In the genomic region with DNA sequence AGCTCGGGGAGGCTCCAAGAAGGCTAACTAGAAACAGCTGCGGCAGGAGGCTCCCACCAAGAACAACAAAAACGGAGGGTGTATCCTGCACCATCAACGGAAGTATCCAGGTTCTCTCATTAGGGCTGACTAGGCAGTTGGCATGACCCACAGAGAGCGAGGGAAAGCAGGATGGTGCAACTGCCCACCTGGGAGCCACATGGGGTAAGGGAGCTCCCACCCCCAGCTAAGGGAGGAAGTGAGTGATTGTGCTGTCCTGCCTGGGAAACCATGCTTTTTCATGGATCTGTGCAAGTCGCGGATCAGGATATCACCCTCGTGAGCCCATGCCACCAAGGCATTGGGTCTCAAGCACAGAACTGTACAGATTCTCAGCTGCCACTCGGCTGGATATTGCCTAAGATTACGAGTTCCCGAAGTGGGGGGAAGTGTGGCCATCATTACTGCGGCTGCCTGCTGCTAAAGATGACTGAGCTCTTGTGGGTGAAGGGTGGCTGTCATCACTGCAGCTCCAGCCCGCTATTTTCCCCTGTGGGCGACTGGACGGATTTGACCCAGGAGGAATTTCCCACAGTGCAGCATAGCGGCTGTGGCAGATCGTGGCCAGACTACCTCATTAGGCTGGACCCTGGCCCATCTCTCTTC, we compare ENCODE assay signal across 26 cellular contexts.
DNase-seq lines count a peak whose midpoint lies in the region; ATAC-seq, FAIRE-seq and TF ChIP-seq lines count a peak whose summit lies in the region.
"Had no signal": no experiment of that assay in that cellular context is flagged by ENCODE, and none has a peak within 500 bp of the region (broad histone marks: within the 10 kb centered on the region; RNA-seq: fewer than 3 reads in every experiment).

No MANE protein-coding gene starts in this region.

- H3K23ac ChIP-seq in H1 (ENCODE audit: insufficient read length): no peak overlapping the region
- no peak overlapping the region for H3K23ac ChIP-seq in mesendoderm (ENCODE audit: low read length)

- H2BK12ac ChIP-seq in H1 (ENCODE audit: low read depth, low read length): no peak overlapping the region

- H3K9ac ChIP-seq in H1 (replicated peaks in 1 of 4; ENCODE audit: extremely low read depth in 1 of 4, low read depth in 3 of 4, low read length in 3 of 4) (no peak overlapping the region), mesendoderm (ENCODE audit: low read length) (no peak overlapping the region)
- H3K9ac ChIP-seq: BLaER1 treated with 17β-estradiol and CSF1 and Interleukin-3, amounts not matched to agents 10 nM and 100 nM had no signal

- H3K4me2 ChIP-seq in A549: peak overlapping the region; percentile 28; the same call in 1 of the 3 replicates
- H3K4me2 ChIP-seq in H1 (ENCODE audit: insufficient read depth in 1 of 2, low read depth in 2 of 2, low read length in 2 of 2): no peak overlapping the region
- H3K4me2 ChIP-seq in mesendoderm (ENCODE audit: low read length): no peak overlapping the region
- H3K4me2 ChIP-seq: BLaER1 treated with 17β-estradiol and CSF1 and Interleukin-3, amounts not matched to agents 10 nM and 100 nM had no signal

- peak overlapping the region; percentile 36 for H4K91ac ChIP-seq in H1 (replicated peaks; ENCODE audit: insufficient read length, low read length)

- H3K27ac ChIP-seq in A549 (no peak overlapping the region), H1 (ENCODE audit: low read depth, low read length) (no peak overlapping the region), mesendoderm (ENCODE audit: low read depth, low read length) (no peak overlapping the region)
- H3K27ac ChIP-seq: BLaER1 treated with 17β-estradiol and CSF1 and Interleukin-3, amounts not matched to agents 10 nM and 100 nM; uterus had no signal

- H2BK5ac ChIP-seq in H1 (ENCODE audit: low read depth, low read length): 0 out of 2 replicates have a peak overlapping the region, but pooled peaks have one; percentile 8
- H2BK5ac ChIP-seq in mesendoderm (ENCODE audit: low read length): no peak overlapping the region

- no peak overlapping the region for H3K4ac ChIP-seq in H1 (replicated peaks; ENCODE audit: insufficient read length, low read depth, low read length)
- no peak overlapping the region for H3K4ac ChIP-seq in mesendoderm (ENCODE audit: low read depth, low read length)

- WGBS in A549 (ENCODE audit: missing lambda C conversion rate): 26% methylated on average over 10 of the region's 17 CpGs
- WGBS in H1 (ENCODE audit: extremely low coverage in 1 of 2, insufficient coverage in 1 of 2, insufficient read length in 1 of 2, insufficient replicate concordance in 2 of 2, low coverage in 1 of 2, low lambda C conversion rate in 2 of 2, missing lambda C conversion rate in 1 of 2), 2 experiments: 97% methylated on average over 16 of the region's 17 CpGs; no CpG with 5 or more reads in 1 of the 2 experiments
- WGBS in mesendoderm (ENCODE audit: extremely low coverage, insufficient coverage, low lambda C conversion rate): no CpG with 5 or more reads among the region's 17 CpGs

- H3K27me3 ChIP-seq in H1 (replicated peaks in 1 of 4; ENCODE audit: control insufficient read depth in 3 of 4, extremely low read depth in 1 of 4, insufficient read depth in 3 of 4, low read length in 3 of 4) (peaks cover 0 to 8% (median 1%) of the 10 kb centered on the region in 4 experiments; a peak in 3 of 7 replicates), mesendoderm (ENCODE audit: insufficient read depth, low read length, poor library complexity) (no peaks in the 10 kb centered on the region)
- H3K27me3 ChIP-seq: BLaER1 treated with 17β-estradiol and CSF1 and Interleukin-3, amounts not matched to agents 10 nM and 100 nM; uterus had no signal

- no peaks in the 10 kb centered on the region for H3K4me1 ChIP-seq in A549
- H3K4me1 ChIP-seq in H1 (replicated peaks in 1 of 4; ENCODE audit: control insufficient read depth in 3 of 4, insufficient read depth in 4 of 4, low read length in 3 of 4): peaks cover 0 to 5% (median 0%) of the 10 kb centered on the region in 4 experiments; a peak in 2 of 7 replicates
- no peaks in the 10 kb centered on the region for H3K4me1 ChIP-seq in mesendoderm (ENCODE audit: control insufficient read depth, low read depth, low read length)
- H3K4me1 ChIP-seq: BLaER1 treated with 17β-estradiol and CSF1 and Interleukin-3, amounts not matched to agents 10 nM and 100 nM; uterus had no signal

- H4K5ac ChIP-seq in H1 (ENCODE audit: insufficient read length, low read depth, low read length) (no peak overlapping the region), mesendoderm (ENCODE audit: low read length) (no peak overlapping the region)

- H4K20me1 ChIP-seq in H1 (replicated peaks in 1 of 2; ENCODE audit: control insufficient read depth in 1 of 2, insufficient read depth in 2 of 2, low read length in 2 of 2): no peaks in the 10 kb centered on the region
- H4K20me1 ChIP-seq: BLaER1 treated with 17β-estradiol and CSF1 and Interleukin-3, amounts not matched to agents 10 nM and 100 nM had no signal

- TF ChIP-seq CTCF in A549 (IDR thresholded peaks at IDR 0.05): no peak
- TF ChIP-seq CTCF in H1 (IDR thresholded peaks at IDR 0.05; ENCODE audit: control extremely low read depth in 1 of 3, insufficient read depth in 1 of 3, low read depth in 1 of 3, low read length in 3 of 3): no peak

- no peak overlapping the region for H2AK5ac ChIP-seq in H1 (ENCODE audit: low read depth, low read length)
- no peak overlapping the region for H2AK5ac ChIP-seq in mesendoderm (ENCODE audit: low read length)

- H2BK20ac ChIP-seq in H1 (ENCODE audit: low read length): no peak overlapping the region

- ATAC-seq in A549 (peak in 1 of 2 experiments; percentile 50; a peak in 3 of 6 replicates), GM21515 (IDR thresholded peaks at IDR 0.05; ENCODE audit: unreplicated experiment) (no peak)
- no peak for ATAC-seq in activated CD4-positive, CD25-positive, alpha-beta regulatory T cell treated with anti-CD3 and anti-CD28 coated beads, Interleukin-2, amount 50 U/mL, for 24 hours
- ATAC-seq: activated T-cell treated with anti-CD3 and anti-CD28 coated beads, Interleukin-2, amount 50 U/mL, for 72 hours; GM12878; stimulated activated memory B cell treated with anti-CD40 and anti-IgM and Interleukin-4, amounts not matched to agents 10 μg/mL and 1 μg/mL and 100 μg/mL, for 72 hours had no signal

- H3K79me2 ChIP-seq in H1 (ENCODE audit: control insufficient read depth in 1 of 2, insufficient read depth in 2 of 2, low read length in 2 of 2): no peaks in the 10 kb centered on the region
- no peaks in the 10 kb centered on the region for H3K79me2 ChIP-seq in mesendoderm (ENCODE audit: control insufficient read depth, insufficient read depth, low read length)

- POLR2A ChIA-PET in A549 (lab: Yijun Ruan, JAX): no interaction called here
- POLR2A ChIA-PET in H1 (lab: Charles Lee; ENCODE audit: partially characterized antibody): no interaction called here

- H2AFZ ChIP-seq in H1 (ENCODE audit: low read length): peak overlapping the region; percentile 28; the same call in 1 of the 2 replicates

- H4K8ac ChIP-seq in H1 (ENCODE audit: extremely low read depth, insufficient read depth, low read length) (peak overlapping the region; percentile 75), mesendoderm (ENCODE audit: low read depth, low read length) (no peak overlapping the region)

- no peaks in the 10 kb centered on the region for H3K36me3 ChIP-seq in H1 (ENCODE audit: control insufficient read depth in 2 of 4, insufficient read depth in 4 of 4, low read length in 3 of 4)
- H3K36me3 ChIP-seq in mesendoderm (ENCODE audit: control insufficient read depth, insufficient read depth, low read length): no peaks in the 10 kb centered on the region
- H3K36me3 ChIP-seq: BLaER1 treated with 17β-estradiol and CSF1 and Interleukin-3, amounts not matched to agents 10 nM and 100 nM; uterus had no signal

- no peaks in the 10 kb centered on the region for H3K23me2 ChIP-seq in H1 (ENCODE audit: low read depth, low read length)

- H3K14ac ChIP-seq in H1 (ENCODE audit: insufficient read length): no peak overlapping the region

- H3K9me3 ChIP-seq in A549: no peaks in the 10 kb centered on the region
- no peaks in the 10 kb centered on the region for H3K9me3 ChIP-seq in H1 (ENCODE audit: insufficient read depth in 2 of 2, low read depth in 1 of 2, low read length in 1 of 2)
- H3K9me3 ChIP-seq: uterus had no signal

- TF ChIP-seq POLR2A in A549 (IDR thresholded peaks at IDR 0.05; ENCODE audit: low read length) (no peak), H1 (IDR thresholded peaks at IDR 0.05; ENCODE audit: control extremely low read depth in 1 of 2, low read depth in 2 of 2, low read length in 2 of 2) (no peak)

- no peak overlapping the region for H3K4me3 ChIP-seq in A549
- H3K4me3 ChIP-seq in H1 (ENCODE audit: extremely low read depth in 1 of 4, insufficient read depth in 2 of 4, low read depth in 3 of 4, low read length in 4 of 4): no peak overlapping the region
- no peak overlapping the region for H3K4me3 ChIP-seq in mesendoderm (ENCODE audit: low read length)
- H3K4me3 ChIP-seq: BLaER1 treated with 17β-estradiol and CSF1 and Interleukin-3, amounts not matched to agents 10 nM and 100 nM; GM12878; uterus had no signal

- FAIRE-seq in A549 (lab: Jason Lieb, UNC) (no peak), H1 (lab: Jason Lieb, UNC) (no peak)
- FAIRE-seq: GM12878, kidney had no signal

- H3K79me1 ChIP-seq in H1 (ENCODE audit: low read depth, low read length) (no peaks in the 10 kb centered on the region), mesendoderm (ENCODE audit: low read length) (no peaks in the 10 kb centered on the region)

- H3K18ac ChIP-seq in H1 (ENCODE audit: extremely low read depth, low read length): no peak overlapping the region
- H3K18ac ChIP-seq in mesendoderm (ENCODE audit: low read length): no peak overlapping the region

- TF ChIP-seq EP300 in A549 (IDR thresholded peaks at IDR 0.05): no peak
- TF ChIP-seq EP300 in H1 (IDR thresholded peaks at IDR 0.05; ENCODE audit: borderline replicate concordance in 1 of 2, low read depth in 2 of 2, low read length in 2 of 2): no peak

- no peak overlapping the region for H2BK15ac ChIP-seq in H1 (ENCODE audit: low read length)
- H2BK15ac ChIP-seq in mesendoderm (replicated peaks; ENCODE audit: low read depth): no peak overlapping the region

- CTCF ChIA-PET in A549 (lab: Yijun Ruan, JAX) (interaction anchor here (0.9 to 1.4 kb wide), 3 partner anchors 11 to 1462 kb away, joined by 3 read pairs; no protein-coding TSS in a partner anchor), H1 (lab: Charles Lee; ENCODE audit: partially characterized antibody) (interaction anchor here (0.6 to 2.2 kb wide), 28 partner anchors 9 to 1549 kb away, joined by 3 to 10 read pairs (median 3); no protein-coding TSS in a partner anchor)

- TF ChIP-seq RAD21 in A549 (conservative IDR thresholded peaks at IDR 0.05 in 1 of 2, IDR thresholded peaks at IDR 0.05 in 1 of 2): no peak
- TF ChIP-seq RAD21 in H1 (IDR thresholded peaks at IDR 0.05 in 1 of 2, conservative IDR thresholded peaks at IDR 0.05 in 1 of 2; ENCODE audit: low read depth in 2 of 2, low read length in 2 of 2): no peak

- H3K56ac ChIP-seq in H1 (replicated peaks; ENCODE audit: insufficient read length, low read depth, low read length): no peak overlapping the region
- peak overlapping the region; percentile 53 for H3K56ac ChIP-seq in mesendoderm (ENCODE audit: low read length)

- H2BK120ac ChIP-seq in H1 (replicated peaks; ENCODE audit: low read depth, low read length) (no peak overlapping the region), mesendoderm (ENCODE audit: low read depth, low read length) (no peak overlapping the region)

- DNase-seq in A549 (ENCODE audit: low read depth in 1 of 2, low spot score in 1 of 2) (no peak), M059J (ENCODE audit: low read depth) (peak; percentile 45), H1 (ENCODE audit: low read depth in 1 of 2, low spot score in 2 of 2) (peak in 1 of 2 experiments; percentile 45), mesendoderm (no peak), GM19238 (ENCODE audit: insufficient read length, low spot score) (no peak), GM19240 (ENCODE audit: insufficient read length, low spot score) (no peak)
- DNase-seq: activated CD4-positive, alpha-beta T cell treated with anti-CD3 and anti-CD28 coated beads, Interleukin-2, amount 10 ng/mL, durations not matched to agents 24 days and 14 days; activated naive CD4-positive, alpha-beta T cell treated with anti-CD3 and anti-CD28 coated beads, Interleukin-2, amount 10 ng/mL, durations not matched to agents 7 days and 5 days; activated T-cell treated with anti-CD3 and anti-CD28 coated beads, Interleukin-2, amount 50 U/mL, for 72 hours; Calu3; caudate nucleus; HCEC 1CT; NCI-H1092 treated with DMSO at 0.1 percent for 48 hours; NCI-H2029; NCI-H345; occipital lobe; SIG-M5; stimulated activated CD4-positive, alpha-beta T cell treated with anti-CD3 and anti-CD28 coated beads, Interleukin-4, amount 100 ng/mL, for 1 hour; T-helper 1 cell had no signal
